ENCODE assay signal across 8 cellular contexts in genomic region chr11:62552931-62553838, GRCh38. TPM values are rescaled to one million over a fixed set of nuclear protein-coding genes. Genes with fewer than 3 reads are reported as not detected.
DNase-seq lines count a peak whose midpoint lies in the region; ATAC-seq, FAIRE-seq and TF ChIP-seq lines count a peak whose summit lies in the region.

No MANE protein-coding gene starts in this region.

- POLR2A ChIA-PET in activated CD4-positive, alpha-beta T cell treated with anti-CD3 and anti-CD28 coated beads for 36 hours (lab: Charles Lee) = interaction anchor here (0.9 to 3.3 kb wide), 3 partner anchors 10 to 288 kb away, joined by 3 to 26 read pairs (median 9); no protein-coding TSS in a partner anchor
- POLR2A ChIA-PET in H1 (lab: Charles Lee; ENCODE audit: partially characterized antibody) = interaction anchor here (0.5 to 20.3 kb wide), 14 partner anchors 11 to 288 kb away, joined by 3 to 336 read pairs (median 4); partner anchors contain the start of genes C11orf98, CSKMT, EEF1G and TUT1

- DNase-seq in CD4-positive, CD25-positive, alpha-beta regulatory T cell = peak; percentile 59 to 85 (median 70)
- DNase-seq in LoVo (ENCODE audit: low spot score) (peak; percentile 93), H1 (ENCODE audit: low read depth in 1 of 2, low spot score in 2 of 2) (peak; percentile 73 to 82), mesothelial cell of epicardium (ENCODE audit: low spot score in 2 of 2, unreplicated experiment in 2 of 2) (no peak), type B pancreatic cell (ENCODE audit: extremely low spot score, unreplicated experiment) (no peak), DMS53 treated with DMSO at 0.1 percent for 48 hours (lab: John Stamatoyannopoulos, UW; ENCODE audit: unreplicated experiment) (no peak), GM20000 (ENCODE audit: low spot score) (no peak)
- DNase-seq in activated CD4-positive, alpha-beta T cell treated with anti-CD3 and anti-CD28 coated beads for 36 hours = peak; percentile 61

- H3K79me1 ChIP-seq in H1 (ENCODE audit: low read depth, low read length) = 0 out of 2 replicates have a peak, but pooled peaks cover 3% of the 10 kb centered on the region

- H3K79me2 ChIP-seq in H1 (ENCODE audit: control insufficient read depth in 1 of 2, insufficient read depth in 2 of 2, low read length in 2 of 2) = no peaks in the 10 kb centered on the region

- H2BK5ac ChIP-seq in H1 (ENCODE audit: low read depth, low read length) = peak overlapping the region; percentile 77

- H3K27me3 ChIP-seq in CD4-positive, CD25-positive, alpha-beta regulatory T cell (ENCODE audit: control insufficient read depth, insufficient read depth, low read length) = no peaks in the 10 kb centered on the region
- peaks cover 0 to 13% (median 11%) of the 10 kb centered on the region in 4 experiments; a peak in 5 of 7 replicates for H3K27me3 ChIP-seq in H1 (replicated peaks in 1 of 4; ENCODE audit: control insufficient read depth in 3 of 4, extremely low read depth in 1 of 4, insufficient read depth in 3 of 4, low read length in 3 of 4)

- peak overlapping the region; percentile 66; the same call in 1 of the 2 replicates for H2BK15ac ChIP-seq in H1 (ENCODE audit: low read length)

- H4K91ac ChIP-seq in H1 (replicated peaks; ENCODE audit: insufficient read length, low read length) = peak overlapping the region; percentile 22

- peaks cover 0 to 3% (median 0%) of the 10 kb centered on the region in 7 donors for H3K9me3 Mint-ChIP-seq in CD4-positive, CD25-positive, alpha-beta regulatory T cell
- no peaks in the 10 kb centered on the region for H3K9me3 Mint-ChIP-seq in activated CD4-positive, alpha-beta T cell treated with anti-CD3 and anti-CD28 coated beads for 36 hours (ENCODE audit: low read depth)
- no peaks in the 10 kb centered on the region for H3K9me3 Mint-ChIP-seq in mesothelial cell of epicardium
- no peaks in the 10 kb centered on the region for H3K9me3 Mint-ChIP-seq in type B pancreatic cell

- no peak for FAIRE-seq in H1 (lab: Jason Lieb, UNC)

- no peak for TF ChIP-seq CTCF in H1 (IDR thresholded peaks at IDR 0.05; ENCODE audit: control extremely low read depth in 1 of 3, insufficient read depth in 1 of 3, low read depth in 1 of 3, low read length in 3 of 3)
- no peak for TF ChIP-seq CTCF in mesothelial cell of epicardium (IDR thresholded peaks at IDR 0.05; ENCODE audit: unreplicated experiment)
- TF ChIP-seq CTCF in type B pancreatic cell (conservative IDR thresholded peaks at IDR 0.05) = no peak
- no peak for TF ChIP-seq CTCF in GM20000 (IDR thresholded peaks at IDR 0.05; ENCODE audit: extremely low read depth, missing control alignments)

- peak overlapping the region; percentile 70 for H3K4me3 ChIP-seq in CD4-positive, CD25-positive, alpha-beta regulatory T cell (ENCODE audit: low read depth, low read length)
- peak overlapping the region; percentile 6 to 36 (median 26); a peak in 6 of 8 replicates for H3K4me3 ChIP-seq in H1 (ENCODE audit: extremely low read depth in 1 of 4, insufficient read depth in 2 of 4, low read depth in 3 of 4, low read length in 4 of 4)

- H3K4ac ChIP-seq in H1 (replicated peaks; ENCODE audit: insufficient read length, low read depth, low read length) = peak overlapping the region; percentile 82

- peak; percentile 10 to 12 for ATAC-seq in CD4-positive, CD25-positive, alpha-beta regulatory T cell (ENCODE audit: low read depth in 2 of 2)
- ATAC-seq in activated CD4-positive, alpha-beta T cell treated with anti-CD3 and anti-CD28 coated beads for 36 hours = peak; percentile 7

- H4K20me1 ChIP-seq in H1 (replicated peaks in 1 of 2; ENCODE audit: control insufficient read depth in 1 of 2, insufficient read depth in 2 of 2, low read length in 2 of 2) = peaks cover 2 to 16% of the 10 kb centered on the region in 2 experiments

- peak overlapping the region; percentile 17 for H2BK120ac ChIP-seq in H1 (replicated peaks; ENCODE audit: low read depth, low read length)

- peak overlapping the region; percentile 99 for H3K27ac ChIP-seq in CD4-positive, CD25-positive, alpha-beta regulatory T cell (ENCODE audit: insufficient read depth, low read length, poor library complexity, severe bottlenecking)
- H3K27ac ChIP-seq in H1 (ENCODE audit: low read depth, low read length) = peak overlapping the region; percentile 91

- peak overlapping the region; percentile 65 to 96 for H3K4me2 ChIP-seq in H1 (ENCODE audit: insufficient read depth in 1 of 2, low read depth in 2 of 2, low read length in 2 of 2)

- H3K18ac ChIP-seq in H1 (ENCODE audit: extremely low read depth, low read length) = peak overlapping the region; percentile 84

- H3K4me1 Mint-ChIP-seq in CD4-positive, CD25-positive, alpha-beta regulatory T cell = peaks cover 11 to 96% (median 70%) of the 10 kb centered on the region in 4 donors
- peaks cover 84% of the 10 kb centered on the region for H3K4me1 Mint-ChIP-seq in activated CD4-positive, alpha-beta T cell treated with anti-CD3 and anti-CD28 coated beads for 36 hours
- H3K4me1 Mint-ChIP-seq in mesothelial cell of epicardium (peaks cover 76% of the 10 kb centered on the region), type B pancreatic cell (ENCODE audit: unreplicated experiment) (peaks cover 65% of the 10 kb centered on the region)

- WGBS in H1 (ENCODE audit: extremely low coverage in 1 of 2, insufficient coverage in 1 of 2, insufficient read length in 1 of 2, insufficient replicate concordance in 2 of 2, low coverage in 1 of 2, low lambda C conversion rate in 2 of 2, missing lambda C conversion rate in 1 of 2), 2 experiments = 21% methylated on average over 16 of the region's 16 CpGs; no CpG with 5 or more reads in 1 of the 2 experiments

- H2AK5ac ChIP-seq in H1 (ENCODE audit: low read depth, low read length) = peak overlapping the region; percentile 94

- H4K8ac ChIP-seq in H1 (ENCODE audit: extremely low read depth, insufficient read depth, low read length) = no peak overlapping the region

- H4K5ac ChIP-seq in H1 (ENCODE audit: insufficient read length, low read depth, low read length) = peak overlapping the region; percentile 14

- no peak for TF ChIP-seq RAD21 in H1 (IDR thresholded peaks at IDR 0.05 in 1 of 2, conservative IDR thresholded peaks at IDR 0.05 in 1 of 2; ENCODE audit: low read depth in 2 of 2, low read length in 2 of 2)

- H3K4me3 Mint-ChIP-seq in CD4-positive, CD25-positive, alpha-beta regulatory T cell = peak overlapping the region; percentile 75 to 89 (median 87)
- peak overlapping the region; percentile 17 for H3K4me3 Mint-ChIP-seq in activated CD4-positive, alpha-beta T cell treated with anti-CD3 and anti-CD28 coated beads for 36 hours
- H3K4me3 Mint-ChIP-seq in mesothelial cell of epicardium (peak overlapping the region; percentile 28), type B pancreatic cell (peak overlapping the region; percentile 84)

- peaks cover 2% of the 10 kb centered on the region; the same call in 1 of the 2 replicates for H3K23me2 ChIP-seq in H1 (ENCODE audit: low read depth, low read length)

- TF ChIP-seq POLR2A in H1 (IDR thresholded peaks at IDR 0.05; ENCODE audit: control extremely low read depth in 1 of 2, low read depth in 2 of 2, low read length in 2 of 2) = peak in 1 of 2 experiments; percentile 65; a peak in 1 of 3 replicates

- peak overlapping the region; percentile 93 for H2BK12ac ChIP-seq in H1 (ENCODE audit: low read depth, low read length)

- H2AFZ ChIP-seq in H1 (ENCODE audit: low read length) = no peak overlapping the region

- intact Hi-C loops in activated CD4-positive, alpha-beta T cell treated with anti-CD3 and anti-CD28 coated beads for 36 hours (cut with DNase I, micrococcal nuclease) = loop anchor here (2.0 to 10.0 kb wide), 2 partner anchors 48 to 1568 kb away; partner anchors contain the start of gene MTA2 (in 1 of the 2)

- no peak overlapping the region for H3K56ac ChIP-seq in H1 (replicated peaks; ENCODE audit: insufficient read length, low read depth, low read length)

- H2BK20ac ChIP-seq in H1 (ENCODE audit: low read length) = peak overlapping the region; percentile 87

- peaks cover 86% of the 10 kb centered on the region for H3K4me1 ChIP-seq in CD4-positive, CD25-positive, alpha-beta regulatory T cell (ENCODE audit: control insufficient read depth, insufficient read depth, low read length, poor library complexity, severe bottlenecking)
- H3K4me1 ChIP-seq in H1 (replicated peaks in 1 of 4; ENCODE audit: control insufficient read depth in 3 of 4, insufficient read depth in 4 of 4, low read length in 3 of 4) = peaks cover 20 to 47% (median 31%) of the 10 kb centered on the region in 4 experiments

- no peak overlapping the region for H3K23ac ChIP-seq in H1 (ENCODE audit: insufficient read length)

- peak; percentile 68 to 99; a peak in 2 of 3 replicates for TF ChIP-seq EP300 in H1 (IDR thresholded peaks at IDR 0.05; ENCODE audit: borderline replicate concordance in 1 of 2, low read depth in 2 of 2, low read length in 2 of 2)

- H3K27me3 Mint-ChIP-seq in CD4-positive, CD25-positive, alpha-beta regulatory T cell = peaks cover 6% of the 10 kb centered on the region
- H3K27me3 Mint-ChIP-seq in activated CD4-positive, alpha-beta T cell treated with anti-CD3 and anti-CD28 coated beads for 36 hours = no peaks in the 10 kb centered on the region
- H3K27me3 Mint-ChIP-seq in mesothelial cell of epicardium (ENCODE audit: low read depth) = no peaks in the 10 kb centered on the region
- no peaks in the 10 kb centered on the region for H3K27me3 Mint-ChIP-seq in type B pancreatic cell

- H3K9ac ChIP-seq in H1 (replicated peaks in 1 of 4; ENCODE audit: extremely low read depth in 1 of 4, low read depth in 3 of 4, low read length in 3 of 4) = peak overlapping the region in 3 of 4 experiments; percentile 26 to 72 (median 70); a peak in 5 of 7 replicates

- no peaks in the 10 kb centered on the region for H3K9me3 ChIP-seq in CD4-positive, CD25-positive, alpha-beta regulatory T cell (ENCODE audit: control insufficient read depth in 2 of 2, low read length in 2 of 2)
- no peaks in the 10 kb centered on the region for H3K9me3 ChIP-seq in H1 (ENCODE audit: insufficient read depth in 2 of 2, low read depth in 1 of 2, low read length in 1 of 2)

- H3K36me3 ChIP-seq in CD4-positive, CD25-positive, alpha-beta regulatory T cell (ENCODE audit: control insufficient read depth, insufficient read depth, low read length) = no peaks in the 10 kb centered on the region
- H3K36me3 ChIP-seq in H1 (ENCODE audit: control insufficient read depth in 2 of 4, insufficient read depth in 4 of 4, low read length in 3 of 4) = peaks cover 3 to 12% (median 4%) of the 10 kb centered on the region in 4 experiments; a peak in 5 of 8 replicates

- CTCF ChIA-PET in activated CD4-positive, alpha-beta T cell treated with anti-CD3 and anti-CD28 coated beads for 36 hours (lab: Charles Lee) = interaction anchor here (0.6 to 7.4 kb wide), 7 partner anchors 9 to 341 kb away, joined by 3 to 42 read pairs (median 3); partner anchors contain the start of gene TUT1
- CTCF ChIA-PET in H1 (lab: Charles Lee; ENCODE audit: partially characterized antibody) = interaction anchor here (0.6 to 10.9 kb wide), 14 partner anchors 8 to 470 kb away, joined by 3 to 161 read pairs (median 4); no protein-coding TSS in a partner anchor

- no peak overlapping the region for H3K14ac ChIP-seq in H1 (ENCODE audit: insufficient read length)

- H3K27ac Mint-ChIP-seq in CD4-positive, CD25-positive, alpha-beta regulatory T cell = peak overlapping the region; percentile 99 to 100 (median 99)
- H3K27ac Mint-ChIP-seq in activated CD4-positive, alpha-beta T cell treated with anti-CD3 and anti-CD28 coated beads for 36 hours = peak overlapping the region; percentile 74
- H3K27ac Mint-ChIP-seq in mesothelial cell of epicardium = peak overlapping the region; percentile 99
- H3K27ac Mint-ChIP-seq in type B pancreatic cell = peak overlapping the region; percentile 99

- no peaks in the 10 kb centered on the region for H3K36me3 Mint-ChIP-seq in CD4-positive, CD25-positive, alpha-beta regulatory T cell
- H3K36me3 Mint-ChIP-seq in activated CD4-positive, alpha-beta T cell treated with anti-CD3 and anti-CD28 coated beads for 36 hours (ENCODE audit: low read depth) = peaks cover 20% of the 10 kb centered on the region
- H3K36me3 Mint-ChIP-seq in mesothelial cell of epicardium = peaks cover 3% of the 10 kb centered on the region
- peaks cover 11% of the 10 kb centered on the region for H3K36me3 Mint-ChIP-seq in type B pancreatic cell

RNA-seq across cellular contexts. Expression of gene AHNAK, which starts 6.6 kb away (rescaled TPM):
- 852 TPM for total RNA-seq in CD4-positive, CD25-positive, alpha-beta regulatory T cell
- polyA plus RNA-seq in CD4-positive, CD25-positive, alpha-beta regulatory T cell = 10 to 100 TPM; 22.3 to 59.3 (median 39.5) TPM
- 10 to 100 TPM; 47.3 to 54.7 TPM for total RNA-seq in activated CD4-positive, alpha-beta T cell treated with anti-CD3 and anti-CD28 coated beads for 36 hours
- 5.8 and 6.7 TPM in 2 replicates for total RNA-seq in H1 (2021; fragmentation: NEBNext Ultra II Directional; extraction: Animal tissue kit (Norgen Biotek cat#: 25700))
- polyA plus RNA-seq in H1 (2011; rRNA removed) = 2.0 and 2.5 TPM in 2 replicates
- 3.1 TPM for polyA plus RNA-seq in H1 (2011; cell fraction: cytosol; rRNA removed)
- polyA plus RNA-seq in H1 (2011; cell fraction: nucleus; rRNA removed) = 17.1 TPM
- polyA plus RNA-seq in H1 (2012, experiment 1 of 2) = 5.2 to 6.9 TPM (median 5.5 TPM) in 4 replicates
- 0.70 TPM for polyA plus RNA-seq in H1 (2012, experiment 2 of 2)
- 1.4 TPM for polyA plus RNA-seq in H1 (2013, experiment 1 of 2)
- 1.0 TPM for polyA plus RNA-seq in H1 (2013, experiment 2 of 2)
- polyA minus RNA-seq in H1 (2011; rRNA and poly(A)+ RNA removed) = 10.9 and 19.0 TPM in 2 replicates
- 7.9 TPM for polyA minus RNA-seq in H1 (2011; cell fraction: cytosol; rRNA and poly(A)+ RNA removed)
- 13.0 TPM for polyA minus RNA-seq in H1 (2011; cell fraction: nucleus; rRNA and poly(A)+ RNA removed)
- total RNA-seq in mesothelial cell of epicardium = 456 to 481 TPM (median 480 TPM) in 3 replicates
- 302 and 656 TPM in 2 replicates for total RNA-seq in type B pancreatic cell (ENCODE audit: low replicate concordance)

RNA-seq across cellular contexts. Expression of gene EEF1G, which starts 20.5 kb away (rescaled TPM):
- 1,198 TPM for total RNA-seq in CD4-positive, CD25-positive, alpha-beta regulatory T cell
- polyA plus RNA-seq in CD4-positive, CD25-positive, alpha-beta regulatory T cell = 1,000 to 10,000 TPM in 3 of 4 donors, 100 to 1,000 TPM in 1; 775 to 1,680 (median 1,413) TPM
- 1,000 to 10,000 TPM; 1,986 to 2,351 TPM for total RNA-seq in activated CD4-positive, alpha-beta T cell treated with anti-CD3 and anti-CD28 coated beads for 36 hours
- total RNA-seq in H1 (2021; fragmentation: NEBNext Ultra II Directional; extraction: Animal tissue kit (Norgen Biotek cat#: 25700)) = 1,622 and 1,627 TPM in 2 replicates
- polyA plus RNA-seq in H1 (2011; rRNA removed) = 1,996 and 2,000 TPM in 2 replicates
- polyA plus RNA-seq in H1 (2011; cell fraction: cytosol; rRNA removed) = 2,637 TPM
- 1,888 TPM for polyA plus RNA-seq in H1 (2011; cell fraction: nucleus; rRNA removed)
- polyA plus RNA-seq in H1 (2012, experiment 1 of 2) = 1,872 to 2,382 TPM (median 2,305 TPM) in 4 replicates
- 2,227 TPM for polyA plus RNA-seq in H1 (2012, experiment 2 of 2)
- 1,219 TPM for polyA plus RNA-seq in H1 (2013, experiment 1 of 2)
- polyA plus RNA-seq in H1 (2013, experiment 2 of 2) = 1,170 TPM
- 1,372 and 1,843 TPM in 2 replicates for polyA minus RNA-seq in H1 (2011; rRNA and poly(A)+ RNA removed)
- polyA minus RNA-seq in H1 (2011; cell fraction: cytosol; rRNA and poly(A)+ RNA removed) = 1,032 TPM
- 466 TPM for polyA minus RNA-seq in H1 (2011; cell fraction: nucleus; rRNA and poly(A)+ RNA removed)
- total RNA-seq in mesothelial cell of epicardium (1,747 to 1,829 TPM (median 1,814 TPM) in 3 replicates), type B pancreatic cell (ENCODE audit: low replicate concordance) (1,846 and 2,051 TPM in 2 replicates)

RNA-seq across cellular contexts. Expression of gene TUT1, which starts 38.1 kb away (rescaled TPM):
- total RNA-seq in CD4-positive, CD25-positive, alpha-beta regulatory T cell = 22.0 TPM
- polyA plus RNA-seq in CD4-positive, CD25-positive, alpha-beta regulatory T cell = 10 to 100 TPM in 3 of 4 donors, 1 to 10 TPM in 1; 6.5 to 11.9 (median 10.9) TPM
- total RNA-seq in activated CD4-positive, alpha-beta T cell treated with anti-CD3 and anti-CD28 coated beads for 36 hours = 10 to 100 TPM; 32.5 to 36.0 TPM
- 24.6 and 31.5 TPM in 2 replicates for total RNA-seq in H1 (2021; fragmentation: NEBNext Ultra II Directional; extraction: Animal tissue kit (Norgen Biotek cat#: 25700))
- 17.8 and 26.2 TPM in 2 replicates for polyA plus RNA-seq in H1 (2011; rRNA removed)
- polyA plus RNA-seq in H1 (2011; cell fraction: cytosol; rRNA removed) = 24.2 TPM
- polyA plus RNA-seq in H1 (2011; cell fraction: nucleus; rRNA removed) = 41.6 TPM
- 20.8 to 24.7 TPM (median 23.1 TPM) in 4 replicates for polyA plus RNA-seq in H1 (2012, experiment 1 of 2)
- 20.4 TPM for polyA plus RNA-seq in H1 (2012, experiment 2 of 2)
- 15.5 TPM for polyA plus RNA-seq in H1 (2013, experiment 1 of 2)
- polyA plus RNA-seq in H1 (2013, experiment 2 of 2) = 13.2 TPM
- 10.0 and 16.4 TPM in 2 replicates for polyA minus RNA-seq in H1 (2011; rRNA and poly(A)+ RNA removed)
- 7.1 TPM for polyA minus RNA-seq in H1 (2011; cell fraction: cytosol; rRNA and poly(A)+ RNA removed)
- 8.6 TPM for polyA minus RNA-seq in H1 (2011; cell fraction: nucleus; rRNA and poly(A)+ RNA removed)
- total RNA-seq in mesothelial cell of epicardium (23.7 to 26.0 TPM (median 24.2 TPM) in 3 replicates), type B pancreatic cell (ENCODE audit: low replicate concordance) (15.0 and 22.1 TPM in 2 replicates)

RNA-seq across cellular contexts. Expression of gene MTA2, which starts 48.5 kb away (rescaled TPM):
- total RNA-seq in CD4-positive, CD25-positive, alpha-beta regulatory T cell = 172 TPM
- polyA plus RNA-seq in CD4-positive, CD25-positive, alpha-beta regulatory T cell = 10 to 100 TPM; 30.3 to 38.6 (median 33.9) TPM
- 100 to 1,000 TPM; 159 to 179 TPM for total RNA-seq in activated CD4-positive, alpha-beta T cell treated with anti-CD3 and anti-CD28 coated beads for 36 hours
- total RNA-seq in H1 (2021; fragmentation: NEBNext Ultra II Directional; extraction: Animal tissue kit (Norgen Biotek cat#: 25700)) = 114 and 117 TPM in 2 replicates
- 25.7 and 32.2 TPM in 2 replicates for polyA plus RNA-seq in H1 (2011; rRNA removed)
- 35.3 TPM for polyA plus RNA-seq in H1 (2011; cell fraction: cytosol; rRNA removed)
- polyA plus RNA-seq in H1 (2011; cell fraction: nucleus; rRNA removed) = 66.3 TPM
- 98.7 to 112 TPM (median 111 TPM) in 4 replicates for polyA plus RNA-seq in H1 (2012, experiment 1 of 2)
- 79.2 TPM for polyA plus RNA-seq in H1 (2012, experiment 2 of 2)
- 45.4 TPM for polyA plus RNA-seq in H1 (2013, experiment 1 of 2)
- 44.6 TPM for polyA plus RNA-seq in H1 (2013, experiment 2 of 2)
- 69.4 and 71.5 TPM in 2 replicates for polyA minus RNA-seq in H1 (2011; rRNA and poly(A)+ RNA removed)
- 41.7 TPM for polyA minus RNA-seq in H1 (2011; cell fraction: cytosol; rRNA and poly(A)+ RNA removed)
- polyA minus RNA-seq in H1 (2011; cell fraction: nucleus; rRNA and poly(A)+ RNA removed) = 48.7 TPM
- 121 to 126 TPM (median 124 TPM) in 3 replicates for total RNA-seq in mesothelial cell of epicardium
- total RNA-seq in type B pancreatic cell (ENCODE audit: low replicate concordance) = 148 and 152 TPM in 2 replicates

RNA-seq across cellular contexts. Expression of gene EML3, which starts 59.4 kb away (rescaled TPM):
- 165 TPM for total RNA-seq in CD4-positive, CD25-positive, alpha-beta regulatory T cell
- polyA plus RNA-seq in CD4-positive, CD25-positive, alpha-beta regulatory T cell = 10 to 100 TPM; 16.1 to 23.2 (median 16.4) TPM
- 100 to 1,000 TPM; 101 to 112 TPM for total RNA-seq in activated CD4-positive, alpha-beta T cell treated with anti-CD3 and anti-CD28 coated beads for 36 hours
- 29.9 and 31.2 TPM in 2 replicates for total RNA-seq in H1 (2021; fragmentation: NEBNext Ultra II Directional; extraction: Animal tissue kit (Norgen Biotek cat#: 25700))
- 19.2 and 30.1 TPM in 2 replicates for polyA plus RNA-seq in H1 (2011; rRNA removed)
- polyA plus RNA-seq in H1 (2011; cell fraction: cytosol; rRNA removed) = 18.9 TPM
- 101 TPM for polyA plus RNA-seq in H1 (2011; cell fraction: nucleus; rRNA removed)
- 22.0 to 32.1 TPM (median 25.2 TPM) in 4 replicates for polyA plus RNA-seq in H1 (2012, experiment 1 of 2)
- 23.4 TPM for polyA plus RNA-seq in H1 (2012, experiment 2 of 2)
- polyA plus RNA-seq in H1 (2013, experiment 1 of 2) = 18.3 TPM
- 15.2 TPM for polyA plus RNA-seq in H1 (2013, experiment 2 of 2)
- 13.6 and 15.8 TPM in 2 replicates for polyA minus RNA-seq in H1 (2011; rRNA and poly(A)+ RNA removed)
- 11.3 TPM for polyA minus RNA-seq in H1 (2011; cell fraction: cytosol; rRNA and poly(A)+ RNA removed)
- polyA minus RNA-seq in H1 (2011; cell fraction: nucleus; rRNA and poly(A)+ RNA removed) = 15.3 TPM
- total RNA-seq in mesothelial cell of epicardium (52.2 to 54.3 TPM (median 53.3 TPM) in 3 replicates), type B pancreatic cell (ENCODE audit: low replicate concordance) (46.0 and 76.0 TPM in 2 replicates)

Comparison
In these comparisons a context has a peak if more than half of its experiments do, and no peak if none do; other contexts are left out.
1. DNase-seq: peak in CD4-positive, CD25-positive, alpha-beta regulatory T cell (3 of 3), LoVo (single experiment), activated CD4-positive, alpha-beta T cell treated with anti-CD3 and anti-CD28 coated beads for 36 hours (single experiment) and H1 (2 of 2); none in mesothelial cell of epicardium (0 of 2), type B pancreatic cell (single experiment), DMS53 treated with DMSO at 0.1 percent for 48 hours (single experiment) and GM20000 (single experiment).
2. H3K4me3 Mint-ChIP-seq: peak in every context shown above with its lines; median percentile 87 in CD4-positive, CD25-positive, alpha-beta regulatory T cell; 84 in type B pancreatic cell; 28 in mesothelial cell of epicardium; 17 in activated CD4-positive, alpha-beta T cell treated with anti-CD3 and anti-CD28 coated beads for 36 hours.
3. Peak in every context shown above with its lines, with median percentiles within 50 percentile points of each other: H3K27ac Mint-ChIP-seq.